ENCODE assay signal across 25 cellular contexts in genomic region chr1:2981981-2982614, GRCh38. TPM values are rescaled to one million over a fixed set of nuclear protein-coding genes. Genes with fewer than 3 reads are reported as not detected.
DNase-seq lines count a peak whose midpoint lies in the region; ATAC-seq and TF ChIP-seq lines count a peak whose summit lies in the region.
"Had no signal": no experiment of that assay in that cellular context is flagged by ENCODE, and none has a peak within 500 bp of the region (broad histone marks: within the 10 kb centered on the region; RNA-seq: fewer than 3 reads in every experiment).

No MANE protein-coding gene starts in this region.

- no peak overlapping the region for H3K27ac Mint-ChIP-seq in activated naive CD8-positive, alpha-beta T cell treated with anti-CD3 and anti-CD28 coated beads, Interleukin-2, amount 10 ng/mL, durations not matched to agents 7 days and 5 days
- H3K27ac Mint-ChIP-seq in activated naive CD8-positive, alpha-beta T cell treated with anti-CD3 and anti-CD28 coated beads for 36 hours: no peak overlapping the region
- no peak overlapping the region for H3K27ac Mint-ChIP-seq in natural killer cell treated with Interleukin-12 subunit alpha and Interleukin-12 subunit beta and Interleukin-15 and Interleukin-18, amount 100 ng/mL, for 72 hours
- H3K27ac Mint-ChIP-seq in type B pancreatic cell: no peak overlapping the region
- H3K27ac Mint-ChIP-seq: activated CD4-positive, alpha-beta memory T cell treated with anti-CD3 and anti-CD28 coated beads for 36 hours; activated naive CD4-positive, alpha-beta T cell treated with anti-CD3 and anti-CD28 coated beads, Interleukin-2, amount 50 U/mL, for 24 hours; T-cell had no signal

- H3K27me3 ChIP-seq in dorsolateral prefrontal cortex: no peaks in the 10 kb centered on the region
- H3K27me3 ChIP-seq: ascending aorta, SJSA1 had no signal

- peak overlapping the region in 55 of 59 donors; percentile 67 to 99 (median 93) for H3K27ac ChIP-seq in dorsolateral prefrontal cortex
- H3K27ac ChIP-seq: epithelial cell of prostate, HL-60, psoas muscle, SJSA1, skin epidermis, suprapubic skin had no signal

- POLR2A ChIA-PET in activated naive CD8-positive, alpha-beta T cell treated with anti-CD3 and anti-CD28 coated beads, Interleukin-2, amount 10 ng/mL, durations not matched to agents 7 days and 5 days (lab: Charles Lee): no interaction called here

- intact Hi-C loops in dorsolateral prefrontal cortex (cut with DNase I): loop anchor here in 1 of 2 donors (2.0 to 10.0 kb wide), 2 partner anchors 13 to 67 kb away; no protein-coding TSS in a partner anchor

- no peaks in the 10 kb centered on the region for H3K9me3 Mint-ChIP-seq in activated naive CD8-positive, alpha-beta T cell treated with anti-CD3 and anti-CD28 coated beads, Interleukin-2, amount 10 ng/mL, durations not matched to agents 7 days and 5 days
- no peaks in the 10 kb centered on the region for H3K9me3 Mint-ChIP-seq in activated naive CD8-positive, alpha-beta T cell treated with anti-CD3 and anti-CD28 coated beads for 36 hours
- H3K9me3 Mint-ChIP-seq in natural killer cell treated with Interleukin-12 subunit alpha and Interleukin-12 subunit beta and Interleukin-15 and Interleukin-18, amount 100 ng/mL, for 72 hours: no peaks in the 10 kb centered on the region
- peaks cover 7% of the 10 kb centered on the region for H3K9me3 Mint-ChIP-seq in type B pancreatic cell
- H3K9me3 Mint-ChIP-seq: activated CD4-positive, alpha-beta memory T cell treated with anti-CD3 and anti-CD28 coated beads for 36 hours; activated naive CD4-positive, alpha-beta T cell treated with anti-CD3 and anti-CD28 coated beads, Interleukin-2, amount 50 U/mL, for 24 hours had no signal

- H3K27me3 Mint-ChIP-seq in activated naive CD8-positive, alpha-beta T cell treated with anti-CD3 and anti-CD28 coated beads, Interleukin-2, amount 10 ng/mL, durations not matched to agents 7 days and 5 days: no peaks in the 10 kb centered on the region
- no peaks in the 10 kb centered on the region for H3K27me3 Mint-ChIP-seq in activated naive CD8-positive, alpha-beta T cell treated with anti-CD3 and anti-CD28 coated beads for 36 hours
- peaks cover 0 to 10% of the 10 kb centered on the region in 2 donors for H3K27me3 Mint-ChIP-seq in natural killer cell treated with Interleukin-12 subunit alpha and Interleukin-12 subunit beta and Interleukin-15 and Interleukin-18, amount 100 ng/mL, for 72 hours
- H3K27me3 Mint-ChIP-seq in type B pancreatic cell: no peaks in the 10 kb centered on the region
- H3K27me3 Mint-ChIP-seq: activated naive CD4-positive, alpha-beta T cell treated with anti-CD3 and anti-CD28 coated beads, Interleukin-2, amount 50 U/mL, for 24 hours; central memory CD8-positive, alpha-beta T cell had no signal

- no peak overlapping the region for H3K4me3 Mint-ChIP-seq in activated naive CD8-positive, alpha-beta T cell treated with anti-CD3 and anti-CD28 coated beads, Interleukin-2, amount 10 ng/mL, durations not matched to agents 7 days and 5 days
- no peak overlapping the region for H3K4me3 Mint-ChIP-seq in activated naive CD8-positive, alpha-beta T cell treated with anti-CD3 and anti-CD28 coated beads for 36 hours
- H3K4me3 Mint-ChIP-seq in natural killer cell treated with Interleukin-12 subunit alpha and Interleukin-12 subunit beta and Interleukin-15 and Interleukin-18, amount 100 ng/mL, for 72 hours: no peak overlapping the region
- no peak overlapping the region for H3K4me3 Mint-ChIP-seq in type B pancreatic cell
- H3K4me3 Mint-ChIP-seq: activated CD4-positive, alpha-beta memory T cell treated with anti-CD3 and anti-CD28 coated beads for 36 hours; activated naive CD4-positive, alpha-beta T cell treated with anti-CD3 and anti-CD28 coated beads, Interleukin-2, amount 50 U/mL, for 24 hours; central memory CD8-positive, alpha-beta T cell; T-cell had no signal

- TF ChIP-seq CTCF in dorsolateral prefrontal cortex (IDR thresholded peaks at IDR 0.05 in 54 of 56, conservative IDR thresholded peaks at IDR 0.05 in 2 of 56; ENCODE audit: low read depth in 1 of 56, partially characterized antibody in 56 of 56) (no peak), type B pancreatic cell (conservative IDR thresholded peaks at IDR 0.05) (no peak)

- no peaks in the 10 kb centered on the region for H3K36me3 Mint-ChIP-seq in activated naive CD8-positive, alpha-beta T cell treated with anti-CD3 and anti-CD28 coated beads, Interleukin-2, amount 10 ng/mL, durations not matched to agents 7 days and 5 days
- H3K36me3 Mint-ChIP-seq in activated naive CD8-positive, alpha-beta T cell treated with anti-CD3 and anti-CD28 coated beads for 36 hours: no peaks in the 10 kb centered on the region
- H3K36me3 Mint-ChIP-seq in natural killer cell treated with Interleukin-12 subunit alpha and Interleukin-12 subunit beta and Interleukin-15 and Interleukin-18, amount 100 ng/mL, for 72 hours: no peaks in the 10 kb centered on the region
- H3K36me3 Mint-ChIP-seq in type B pancreatic cell: no peaks in the 10 kb centered on the region
- H3K36me3 Mint-ChIP-seq: activated CD4-positive, alpha-beta memory T cell treated with anti-CD3 and anti-CD28 coated beads for 36 hours; activated naive CD4-positive, alpha-beta T cell treated with anti-CD3 and anti-CD28 coated beads, Interleukin-2, amount 50 U/mL, for 24 hours; T-cell had no signal

- no peak overlapping the region for H3K4me3 ChIP-seq in dorsolateral prefrontal cortex
- H3K4me3 ChIP-seq: psoas muscle, SJSA1, skin epidermis, suprapubic skin had no signal

- peak; percentile 20 for DNase-seq in activated naive CD8-positive, alpha-beta T cell treated with anti-CD3 and anti-CD28 coated beads, Interleukin-2, amount 10 ng/mL, durations not matched to agents 7 days and 5 days
- DNase-seq in activated naive CD8-positive, alpha-beta T cell treated with anti-CD3 and anti-CD28 coated beads for 36 hours: no peak
- DNase-seq in dorsolateral prefrontal cortex (peak in 4 of 10 donors; percentile 12 to 42 (median 28)), type B pancreatic cell (ENCODE audit: extremely low spot score, unreplicated experiment) (peak; percentile 68), iPS-NIHi7 (ENCODE audit: extremely low spot score) (no peak), NCI-H2196 treated with DMSO at 0.1 percent for 48 hours (lab: John Stamatoyannopoulos, UW; ENCODE audit: unreplicated experiment) (no peak), NOMO-1 (lab: John Stamatoyannopoulos, UW; ENCODE audit: unreplicated experiment in 2 of 2) (no peak)
- DNase-seq in natural killer cell treated with Interleukin-12 subunit alpha and Interleukin-12 subunit beta and Interleukin-15 and Interleukin-18, amount 100 ng/mL, for 72 hours (ENCODE audit: low spot score): peak; percentile 41
- DNase-seq: ACHN; activated CD4-positive, alpha-beta memory T cell treated with anti-CD3 and anti-CD28 coated beads for 36 hours; DND-41; NCI-H1048; NCI-H187; NCI-H526 treated with DMSO at 0.1 percent for 48 hours; stimulated activated CD4-positive, alpha-beta T cell treated with anti-CD3 and anti-CD28 coated beads, Interleukin-2, amount 100 ng/mL, for 24 hours had no signal

- ATAC-seq in activated naive CD8-positive, alpha-beta T cell treated with anti-CD3 and anti-CD28 coated beads, Interleukin-2, amount 10 ng/mL, durations not matched to agents 7 days and 5 days (ENCODE audit: low read depth): no peak
- no peak for ATAC-seq in natural killer cell treated with Interleukin-12 subunit alpha and Interleukin-12 subunit beta and Interleukin-15 and Interleukin-18, amount 100 ng/mL, for 72 hours
- ATAC-seq: psoas muscle, T-cell had no signal

- no peaks in the 10 kb centered on the region for H3K4me1 Mint-ChIP-seq in activated naive CD8-positive, alpha-beta T cell treated with anti-CD3 and anti-CD28 coated beads, Interleukin-2, amount 10 ng/mL, durations not matched to agents 7 days and 5 days
- H3K4me1 Mint-ChIP-seq in activated naive CD8-positive, alpha-beta T cell treated with anti-CD3 and anti-CD28 coated beads for 36 hours: no peaks in the 10 kb centered on the region
- no peaks in the 10 kb centered on the region for H3K4me1 Mint-ChIP-seq in natural killer cell treated with Interleukin-12 subunit alpha and Interleukin-12 subunit beta and Interleukin-15 and Interleukin-18, amount 100 ng/mL, for 72 hours (ENCODE audit: low read depth in 2 of 2)
- H3K4me1 Mint-ChIP-seq in type B pancreatic cell (ENCODE audit: unreplicated experiment): peaks cover 13% of the 10 kb centered on the region
- H3K4me1 Mint-ChIP-seq: activated naive CD4-positive, alpha-beta T cell treated with anti-CD3 and anti-CD28 coated beads, Interleukin-2, amount 50 U/mL, for 24 hours; central memory CD8-positive, alpha-beta T cell; T-cell had no signal

RNA-seq across cellular contexts. Expression of gene ACTRT2, which starts 39.2 kb away (rescaled TPM):
- total RNA-seq in activated naive CD8-positive, alpha-beta T cell treated with anti-CD3 and anti-CD28 coated beads, Interleukin-2, amount 10 ng/mL, durations not matched to agents 7 days and 5 days: not detected
- not detected for total RNA-seq in activated naive CD8-positive, alpha-beta T cell treated with anti-CD3 and anti-CD28 coated beads for 36 hours
- total RNA-seq in dorsolateral prefrontal cortex: under 1 TPM in 1 of 120 experiments, not detected in 119; 0.32 TPM
- not detected for total RNA-seq in natural killer cell treated with Interleukin-12 subunit alpha and Interleukin-12 subunit beta and Interleukin-15 and Interleukin-18, amount 100 ng/mL, for 72 hours
- total RNA-seq in type B pancreatic cell (ENCODE audit: low replicate concordance): not detected in 2 replicates
- total RNA-seq: activated CD4-positive, alpha-beta memory T cell treated with anti-CD3 and anti-CD28 coated beads for 36 hours; ascending aorta; psoas muscle; SJSA1; suprapubic skin; T-cell had no signal

Comparison
In these comparisons a context has a peak if more than half of its experiments do, and no peak if none do; other contexts are left out.
1. DNase-seq: peak in activated naive CD8-positive, alpha-beta T cell treated with anti-CD3 and anti-CD28 coated beads, Interleukin-2, amount 10 ng/mL, durations not matched to agents 7 days and 5 days (single experiment), natural killer cell treated with Interleukin-12 subunit alpha and Interleukin-12 subunit beta and Interleukin-15 and Interleukin-18, amount 100 ng/mL, for 72 hours (single experiment) and type B pancreatic cell (single experiment); none in activated naive CD8-positive, alpha-beta T cell treated with anti-CD3 and anti-CD28 coated beads for 36 hours (single experiment), iPS-NIHi7 (single experiment), NCI-H2196 treated with DMSO at 0.1 percent for 48 hours (single experiment) and NOMO-1 (0 of 2).